Comparison of ENCODE assay signal across 26 cellular contexts in the genomic region with DNA sequence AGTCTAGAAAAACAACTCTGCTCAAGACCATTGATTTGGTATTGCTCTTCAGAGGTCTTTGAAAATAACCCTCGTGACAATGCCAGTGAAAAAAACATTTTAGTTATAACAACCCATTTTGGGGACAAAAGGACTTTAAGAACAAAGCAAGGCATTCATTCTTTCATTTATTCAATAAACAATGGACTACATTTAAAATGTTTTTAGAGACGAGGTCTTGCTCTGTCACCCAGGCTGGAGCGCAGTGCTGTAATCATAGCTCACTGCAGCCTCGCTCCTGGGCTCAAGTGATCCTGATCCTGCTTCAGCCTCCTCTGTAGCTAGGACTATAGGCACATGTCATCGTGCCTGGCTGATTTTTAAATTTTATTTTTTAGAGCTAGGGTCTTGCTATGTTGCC.
"Had no signal": no experiment of that assay in that cellular context is flagged by ENCODE, and none has a peak within 500 bp of the region (broad histone marks: within the 10 kb centered on the region; RNA-seq: fewer than 3 reads in every experiment).

No MANE protein-coding gene starts in this region.

- H3K9me3 Mint-ChIP-seq: immature natural killer cell, natural killer cell, neural crest cell had no signal

- H3K27me3 ChIP-seq: cardiac muscle cell, colonic mucosa, heart right ventricle, ovary, right lobe of liver, stomach, suprapubic skin, tibial artery, upper lobe of left lung, uterus had no signal

- DNase-seq: cerebellar nuclear complex; colonic mucosa; dermis blood vessel endothelial cell; effector CD4-positive, alpha-beta T cell; foreskin melanocyte; heart right ventricle; immature natural killer cell; kidney; left colon; left ventricle myocardium superior; natural killer cell; ovary; retina; right lobe of liver; spleen; stimulated activated CD4-positive, alpha-beta T cell treated with anti-CD3 and anti-CD28 coated beads, Interleukin-15, amount 100 ng/mL, for 24 hours; stimulated activated CD4-positive, alpha-beta T cell treated with anti-CD3 and anti-CD28 coated beads, Interleukin-2, amount 100 ng/mL, for 24 hours; stimulated activated naive CD4-positive, alpha-beta T cell; stomach; tibial artery; upper lobe of left lung; uterus had no signal

- H3K36me3 Mint-ChIP-seq: immature natural killer cell had no signal

- H3K27ac ChIP-seq: cardiac muscle cell, colonic mucosa, heart right ventricle, ovary, prostate gland, right lobe of liver, spleen, stomach, suprapubic skin, tibial artery, upper lobe of left lung, uterus had no signal

- ATAC-seq: heart right ventricle, left colon, left ventricle myocardium superior, natural killer cell, right lobe of liver had no signal

- H3K27ac Mint-ChIP-seq: immature natural killer cell, natural killer cell had no signal

- H3K4me3 Mint-ChIP-seq: immature natural killer cell, natural killer cell, neural crest cell had no signal

- H3K4me3 ChIP-seq: cardiac muscle cell, colonic mucosa, heart right ventricle, ovary, prostate gland, right lobe of liver, spleen, stomach, suprapubic skin, tibial artery, upper lobe of left lung, uterus had no signal

- H3K4me1 Mint-ChIP-seq: immature natural killer cell, natural killer cell, neural crest cell had no signal
